ENCODE assay signal across 26 cellular contexts in genomic region chr9:29873579-29873978, GRCh38.
"Had no signal": no experiment of that assay in that cellular context is flagged by ENCODE, and none has a peak within 500 bp of the region (broad histone marks: within the 10 kb centered on the region; RNA-seq: fewer than 3 reads in every experiment).

No MANE protein-coding gene starts in this region.

- H3K4me3 Mint-ChIP-seq: naive thymus-derived CD4-positive, alpha-beta T cell; natural killer cell treated with Interleukin-12 subunit alpha and Interleukin-12 subunit beta and Interleukin-15 and Interleukin-18, amount 100 ng/mL, for 72 hours; stimulated activated naive B cell treated with anti-CD40 and anti-IgM and Interleukin-4, amounts not matched to agents 10 μg/mL and 1 μg/mL and 100 μg/mL, for 72 hours had no signal

- H3K9me3 ChIP-seq: lower lobe of right lung, ovary, right lobe of liver, testis, thyroid gland, upper lobe of right lung had no signal

- DNase-seq: hippocampal formation; kidney glomerular epithelial cell; left cardiac atrium; left lung; lower lobe of right lung; mammary epithelial cell; mesenchymal stem cell; naive thymus-derived CD4-positive, alpha-beta T cell; ovary; right lobe of liver; stimulated activated CD4-positive, alpha-beta T cell treated with anti-CD3 and anti-CD28 coated beads, Interleukin-12 subunit alpha, Interleukin-12 subunit beta, amount 100 ng/mL, for 4 hours; stimulated activated CD4-positive, alpha-beta T cell treated with anti-CD3 and anti-CD28 coated beads, Interleukin-15, amount 100 ng/mL, for 24 hours; stimulated activated CD4-positive, alpha-beta T cell treated with anti-CD3 and anti-CD28 coated beads, Interleukin-2, amount 100 ng/mL, for 24 hours; stimulated activated CD4-positive, alpha-beta T cell treated with anti-CD3 and anti-CD28 coated beads, Interleukin-4, amount 100 ng/mL, for 1 hour; stimulated activated naive B cell treated with anti-CD40 and anti-IgM and Interleukin-4, amounts not matched to agents 10 μg/mL and 1 μg/mL and 100 μg/mL, for 72 hours; stimulated activated naive CD8-positive, alpha-beta T cell treated with anti-CD3 and anti-CD28 coated beads, Interleukin-15, Interleukin-2, amounts not matched to agents 100 U/mL and 50 U/mL, for 24 hours; stomach; testis; thyroid gland; trophoblast cell; upper lobe of right lung had no signal

- ATAC-seq: left cardiac atrium; left lung; lower lobe of right lung; naive thymus-derived CD4-positive, alpha-beta T cell; natural killer cell treated with Interleukin-12 subunit alpha and Interleukin-12 subunit beta and Interleukin-15 and Interleukin-18, amount 100 ng/mL, for 72 hours; right lobe of liver; stimulated activated naive B cell treated with anti-CD40 and anti-IgM and Interleukin-4, amounts not matched to agents 10 μg/mL and 1 μg/mL and 100 μg/mL, for 72 hours; stimulated activated naive CD8-positive, alpha-beta T cell treated with anti-CD3 and anti-CD28 coated beads, Interleukin-15, Interleukin-2, amounts not matched to agents 100 U/mL and 50 U/mL, for 24 hours; upper lobe of right lung had no signal

- H3K4me1 Mint-ChIP-seq: naive thymus-derived CD4-positive, alpha-beta T cell; stimulated activated naive B cell treated with anti-CD40 and anti-IgM and Interleukin-4, amounts not matched to agents 10 μg/mL and 1 μg/mL and 100 μg/mL, for 72 hours had no signal

- H3K36me3 ChIP-seq: left lung, lower lobe of right lung, ovary, right atrium auricular region, right lobe of liver, stomach, thyroid gland, upper lobe of right lung had no signal

- H3K27me3 ChIP-seq: left lung, ovary, right atrium auricular region, right lobe of liver, stomach, testis, thyroid gland, upper lobe of right lung had no signal

- H3K27ac Mint-ChIP-seq: naive thymus-derived CD4-positive, alpha-beta T cell; natural killer cell treated with Interleukin-12 subunit alpha and Interleukin-12 subunit beta and Interleukin-15 and Interleukin-18, amount 100 ng/mL, for 72 hours; progenitor cell of endocrine pancreas; stimulated activated naive B cell treated with anti-CD40 and anti-IgM and Interleukin-4, amounts not matched to agents 10 μg/mL and 1 μg/mL and 100 μg/mL, for 72 hours had no signal

- H3K4me1 ChIP-seq: left lung, lower lobe of right lung, right atrium auricular region, right lobe of liver, stomach, testis, thyroid gland, upper lobe of right lung had no signal

- H3K36me3 Mint-ChIP-seq: naive thymus-derived CD4-positive, alpha-beta T cell; natural killer cell treated with Interleukin-12 subunit alpha and Interleukin-12 subunit beta and Interleukin-15 and Interleukin-18, amount 100 ng/mL, for 72 hours; stimulated activated naive B cell treated with anti-CD40 and anti-IgM and Interleukin-4, amounts not matched to agents 10 μg/mL and 1 μg/mL and 100 μg/mL, for 72 hours had no signal

- FAIRE-seq: keratinocyte, urothelium cell line had no signal

- H3K27ac ChIP-seq: left lung, lower lobe of right lung, ovary, right atrium auricular region, right lobe of liver, stomach, testis, thyroid gland, upper lobe of right lung had no signal

- H3K27me3 Mint-ChIP-seq: naive thymus-derived CD4-positive, alpha-beta T cell; natural killer cell treated with Interleukin-12 subunit alpha and Interleukin-12 subunit beta and Interleukin-15 and Interleukin-18, amount 100 ng/mL, for 72 hours; progenitor cell of endocrine pancreas; stimulated activated naive B cell treated with anti-CD40 and anti-IgM and Interleukin-4, amounts not matched to agents 10 μg/mL and 1 μg/mL and 100 μg/mL, for 72 hours had no signal

- H3K4me3 ChIP-seq: left lung, lower lobe of right lung, ovary, right atrium auricular region, right lobe of liver, stomach, testis, thyroid gland, upper lobe of right lung had no signal
